In genomic region chr16:19210175-19210924, GRCh38 we compare ENCODE assay signal across 8 cellular contexts. TPM values are rescaled to one million over a fixed set of nuclear protein-coding genes. Genes with fewer than 3 reads are reported as not detected.
A peak's percentile ranks its signal among the peaks of the same experiment; 100 is the strongest.
DNase-seq lines count a peak whose midpoint lies in the region; ATAC-seq and TF ChIP-seq lines count a peak whose summit lies in the region.

No MANE protein-coding gene starts in this region.

- H3K4me1 ChIP-seq in GM23338 (ENCODE audit: insufficient read depth) (peaks cover 8% of the 10 kb centered on the region), MM.1S (ENCODE audit: low read length) (peaks cover 10% of the 10 kb centered on the region)

- peak overlapping the region; percentile 45; the same call in 1 of the 2 replicates for H3K27ac Mint-ChIP-seq in GM23338

- H2AFZ ChIP-seq in GM23338 (peak overlapping the region; percentile 0; the same call in 1 of the 2 replicates), MM.1S (ENCODE audit: low read length) (0 out of 2 replicates have a peak overlapping the region, but pooled peaks have one; percentile 29)

- peaks cover 4% of the 10 kb centered on the region for H3K27me3 Mint-ChIP-seq in GM23338 (ENCODE audit: insufficient read depth, low read depth, poor library complexity)

- H3F3A ChIP-seq in GM23338 (replicated peaks; ENCODE audit: low read depth), result no peaks in the 10 kb centered on the region
- no peaks in the 10 kb centered on the region for H3F3A ChIP-seq in MM.1S (ENCODE audit: insufficient read depth, low read length)

- peaks cover 11% of the 10 kb centered on the region for H3K4me1 Mint-ChIP-seq in GM23338

- no peaks in the 10 kb centered on the region for H3K79me2 ChIP-seq in GM23338 (replicated peaks; ENCODE audit: insufficient read depth)
- H3K79me2 ChIP-seq in MM.1S (ENCODE audit: low read length), result no peaks in the 10 kb centered on the region

- in situ Hi-C loops in GM13977 (cut with MboI; ENCODE audit: low pct_unique_long_range_greater_than_20kb, low sequenced_read_pairs, unreplicated experiment), result no loop called here

- peaks cover 15% of the 10 kb centered on the region; the same call in 2 of the 3 replicates for H3K36me3 Mint-ChIP-seq in GM23338 (ENCODE audit: low read depth)

- H3K9me3 Mint-ChIP-seq in GM23338, result peaks cover 21% of the 10 kb centered on the region

- no peak overlapping the region for H3K27ac ChIP-seq in GM23338 (ENCODE audit: low read depth)
- no peak overlapping the region for H3K27ac ChIP-seq in MM.1S (ENCODE audit: low read length)

- H3K4me3 Mint-ChIP-seq in GM23338, result no peak overlapping the region

- no peaks in the 10 kb centered on the region for H3K9me3 ChIP-seq in MM.1S (replicated peaks; ENCODE audit: insufficient read depth, low read length)

- no peaks in the 10 kb centered on the region for H3K9me2 ChIP-seq in GM23338 (ENCODE audit: insufficient read depth)
- no peaks in the 10 kb centered on the region for H3K9me2 ChIP-seq in MM.1S (replicated peaks; ENCODE audit: insufficient read depth, low read length)

- H3K4me2 ChIP-seq in GM23338, result no peak overlapping the region
- peak overlapping the region; percentile 43; the same call in 1 of the 2 replicates for H3K4me2 ChIP-seq in MM.1S (ENCODE audit: low read depth, low read length)

- peak; percentile 56 for DNase-seq in GM13977 (ENCODE audit: low spot score)
- DNase-seq in GM23338 (ENCODE audit: low spot score), result no peak
- DNase-seq in MM.1S, result peak; percentile 12
- DNase-seq in fibroblast of the conjunctiva (ENCODE audit: low read depth), result peak; percentile 9
- no peak for DNase-seq in DMS114 treated with DMSO at 0.1 percent for 48 hours (lab: John Stamatoyannopoulos, UW; ENCODE audit: unreplicated experiment)
- no peak for DNase-seq in putamen (ENCODE audit: low spot score)
- DNase-seq in NCI-H1417 treated with DMSO at 0.1 percent for 48 hours (lab: John Stamatoyannopoulos, UW), result no peak

- H4K20me1 ChIP-seq in GM23338 (replicated peaks; ENCODE audit: insufficient read depth) (no peaks in the 10 kb centered on the region), MM.1S (ENCODE audit: insufficient read depth, low read length) (no peaks in the 10 kb centered on the region)

- H3K36me3 ChIP-seq in GM23338 (ENCODE audit: insufficient read depth), result no peaks in the 10 kb centered on the region
- no peaks in the 10 kb centered on the region for H3K36me3 ChIP-seq in MM.1S (replicated peaks; ENCODE audit: insufficient read depth, low read length)

- H3K9ac ChIP-seq in MM.1S (ENCODE audit: low read length), result no peak overlapping the region

- TF ChIP-seq CTCF in GM13977 (IDR thresholded peaks at IDR 0.05; ENCODE audit: extremely low read depth, insufficient read depth, missing control alignments) (peak; percentile 32), GM23338 (conservative IDR thresholded peaks at IDR 0.05; ENCODE audit: low read depth in 2 of 2) (no peak), MM.1S (IDR thresholded peaks at IDR 0.05; ENCODE audit: low read length) (no peak)

- H3K4me3 ChIP-seq in GM23338 (no peak overlapping the region), MM.1S (ENCODE audit: low read length) (no peak overlapping the region)

- H3K27me3 ChIP-seq in GM23338 (ENCODE audit: insufficient read depth) (no peaks in the 10 kb centered on the region), MM.1S (replicated peaks; ENCODE audit: insufficient read depth, low read length) (no peaks in the 10 kb centered on the region; the same call in 1 of the 2 replicates)

- ATAC-seq in GM23338 (no peak), HG03457 (IDR thresholded peaks at IDR 0.05; ENCODE audit: unreplicated experiment) (no peak)

TF ChIP-seq in GM23338, 12 proteins besides CTCF, POLR2A, EP300 and RAD21:
- TF ChIP-seq EZH2phosphoT487 (IDR thresholded peaks at IDR 0.05; ENCODE audit: unreplicated experiment) (no peak), CREB1 (CRISPR knock-in tag; IDR thresholded peaks at IDR 0.05; ENCODE audit: low read depth) (no peak), REST (IDR thresholded peaks at IDR 0.05; ENCODE audit: unreplicated experiment) (no peak), EZH2 (IDR thresholded peaks at IDR 0.05; ENCODE audit: low read depth, unreplicated experiment) (no peak)

RNA-seq across cellular contexts. Expression of gene SYT17, which starts 42.3 kb away (rescaled TPM):
- total RNA-seq in GM23338 (2014; rRNA removed; shearing (Covaris generic)), result 6.9 and 9.5 TPM in 2 replicates
- 5.3 and 6.1 TPM in 2 replicates for polyA plus RNA-seq in GM23338 (2016; fragmentation: Nextera tagmentation; extraction: Ambion mirVana)

Comparison
In these comparisons a context has a peak if more than half of its experiments do, and no peak if none do; other contexts are left out.
1. DNase-seq: peak in GM13977 (single experiment), MM.1S (single experiment) and fibroblast of the conjunctiva (single experiment); none in GM23338 (single experiment), DMS114 treated with DMSO at 0.1 percent for 48 hours (single experiment), putamen (single experiment) and NCI-H1417 treated with DMSO at 0.1 percent for 48 hours (single experiment).